In genomic region chr22:44701824-44702478, GRCh38 we compare ENCODE assay signal across 8 cellular contexts.
DNase-seq lines count a peak whose midpoint lies in the region; TF ChIP-seq lines count a peak whose summit lies in the region.

A gene with protein sequence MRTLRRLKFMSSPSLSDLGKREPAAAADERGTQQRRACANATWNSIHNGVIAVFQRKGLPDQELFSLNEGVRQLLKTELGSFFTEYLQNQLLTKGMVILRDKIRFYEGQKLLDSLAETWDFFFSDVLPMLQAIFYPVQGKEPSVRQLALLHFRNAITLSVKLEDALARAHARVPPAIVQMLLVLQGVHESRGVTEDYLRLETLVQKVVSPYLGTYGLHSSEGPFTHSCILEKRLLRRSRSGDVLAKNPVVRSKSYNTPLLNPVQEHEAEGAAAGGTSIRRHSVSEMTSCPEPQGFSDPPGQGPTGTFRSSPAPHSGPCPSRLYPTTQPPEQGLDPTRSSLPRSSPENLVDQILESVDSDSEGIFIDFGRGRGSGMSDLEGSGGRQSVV (plus strand): TSS chr22:44702204. CDS start chr22:44702475, 271 bp downstream.

- H3K9me3 ChIP-seq in HEK293 (ENCODE audit: control insufficient read depth, insufficient read depth, low read depth, low read length): no peaks in the 10 kb centered on the region

- DNase-seq in GM04504 (ENCODE audit: low read depth): peak; percentile 70
- peak; percentile 87 for DNase-seq in NCI-H146 (lab: John Stamatoyannopoulos, UW)
- peak; percentile 76 for DNase-seq in activated CD4-positive, CD25-positive, alpha-beta regulatory T cell treated with anti-CD3 and anti-CD28 coated beads, Interleukin-2, amount 50 U/mL, for 72 hours
- peak; percentile 39 for DNase-seq in cerebellar cortex (ENCODE audit: low spot score)
- peak; percentile 87 for DNase-seq in kidney tubule cell (ENCODE audit: low spot score)
- peak; percentile 84 for DNase-seq in stimulated activated CD4-positive, alpha-beta T cell treated with anti-CD3 and anti-CD28 coated beads, Interleukin-1b, Interleukin-23, amount 100 ng/mL, for 48 hours
- DNase-seq in cortex of kidney (lab: John Stamatoyannopoulos, UW): no peak

- H3K36me3 ChIP-seq in HEK293 (ENCODE audit: control insufficient read depth in 2 of 2, insufficient read depth in 1 of 2, low read length in 2 of 2): no peaks in the 10 kb centered on the region

- peak within 1 kb of the TSS; percentile 52; the same call in 1 of the 2 replicates for H3K27ac ChIP-seq in HEK293 (ENCODE audit: extremely low read depth, low read depth, low read length)

- CTCF ChIA-PET in HEK293 (lab: Yijun Ruan, JAX): no interaction called here

- H3K4me3 ChIP-seq in HEK293 (ENCODE audit: low read depth, low read length): peak within 1 kb of the TSS; percentile 51

- TF ChIP-seq CTCF in HEK293 (tag by site-specific recombination; IDR thresholded peaks at IDR 0.05): no peak

- no peaks in the 10 kb centered on the region; the same call in 1 of the 2 replicates for H3K4me1 ChIP-seq in HEK293 (ENCODE audit: control insufficient read depth, insufficient read depth, low read length)

- POLR2A ChIA-PET in HEK293 (lab: Yijun Ruan, JAX): no interaction called here

TF ChIP-seq in HEK293, 187 proteins besides CTCF, POLR2A, EP300 and RAD21:
- TF ChIP-seq TCF7L2 (IDR thresholded peaks at IDR 0.05; ENCODE audit: borderline replicate concordance, low read depth, low read length): no peak
- TF ChIP-seq ZNF677 (tag by site-specific recombination; IDR thresholded peaks at IDR 0.05): 0 out of 2 replicates have a peak, but pooled peaks have one; percentile 7
- TF ChIP-seq ZBTB26 (tag by site-specific recombination; optimal IDR thresholded peaks at IDR 0.05): peak; percentile 48
- peak; percentile 42; the same call in 1 of the 2 replicates for TF ChIP-seq KLF9 (tag by site-specific recombination; IDR thresholded peaks at IDR 0.05; ENCODE audit: low read depth)
- peak; percentile 64 for TF ChIP-seq ZBTB8A (tag by site-specific recombination; IDR thresholded peaks at IDR 0.05)
- TF ChIP-seq ZNF311 (tag by site-specific recombination; IDR thresholded peaks at IDR 0.05; ENCODE audit: borderline replicate concordance): no peak
- TF ChIP-seq ZNF777 (tag by site-specific recombination; IDR thresholded peaks at IDR 0.05; ENCODE audit: borderline replicate concordance): 0 out of 2 replicates have a peak, but pooled peaks have one; percentile 56
- TF ChIP-seq ZFHX2 (tag by site-specific recombination; conservative IDR thresholded peaks at IDR 0.05): peak; percentile 67
- TF ChIP-seq GLIS1 (tag by site-specific recombination; IDR thresholded peaks at IDR 0.05): peak; percentile 18; the same call in 1 of the 2 replicates
- TF ChIP-seq ZNF501 (tag by site-specific recombination; IDR thresholded peaks at IDR 0.05): no peak
- TF ChIP-seq ZNF16 (tag by site-specific recombination; IDR thresholded peaks at IDR 0.05; ENCODE audit: low read depth): no peak
- peak; percentile 51; the same call in 1 of the 2 replicates for TF ChIP-seq EGR2 (tag by site-specific recombination; IDR thresholded peaks at IDR 0.05; ENCODE audit: low read depth)
- TF ChIP-seq, protein P1, sequence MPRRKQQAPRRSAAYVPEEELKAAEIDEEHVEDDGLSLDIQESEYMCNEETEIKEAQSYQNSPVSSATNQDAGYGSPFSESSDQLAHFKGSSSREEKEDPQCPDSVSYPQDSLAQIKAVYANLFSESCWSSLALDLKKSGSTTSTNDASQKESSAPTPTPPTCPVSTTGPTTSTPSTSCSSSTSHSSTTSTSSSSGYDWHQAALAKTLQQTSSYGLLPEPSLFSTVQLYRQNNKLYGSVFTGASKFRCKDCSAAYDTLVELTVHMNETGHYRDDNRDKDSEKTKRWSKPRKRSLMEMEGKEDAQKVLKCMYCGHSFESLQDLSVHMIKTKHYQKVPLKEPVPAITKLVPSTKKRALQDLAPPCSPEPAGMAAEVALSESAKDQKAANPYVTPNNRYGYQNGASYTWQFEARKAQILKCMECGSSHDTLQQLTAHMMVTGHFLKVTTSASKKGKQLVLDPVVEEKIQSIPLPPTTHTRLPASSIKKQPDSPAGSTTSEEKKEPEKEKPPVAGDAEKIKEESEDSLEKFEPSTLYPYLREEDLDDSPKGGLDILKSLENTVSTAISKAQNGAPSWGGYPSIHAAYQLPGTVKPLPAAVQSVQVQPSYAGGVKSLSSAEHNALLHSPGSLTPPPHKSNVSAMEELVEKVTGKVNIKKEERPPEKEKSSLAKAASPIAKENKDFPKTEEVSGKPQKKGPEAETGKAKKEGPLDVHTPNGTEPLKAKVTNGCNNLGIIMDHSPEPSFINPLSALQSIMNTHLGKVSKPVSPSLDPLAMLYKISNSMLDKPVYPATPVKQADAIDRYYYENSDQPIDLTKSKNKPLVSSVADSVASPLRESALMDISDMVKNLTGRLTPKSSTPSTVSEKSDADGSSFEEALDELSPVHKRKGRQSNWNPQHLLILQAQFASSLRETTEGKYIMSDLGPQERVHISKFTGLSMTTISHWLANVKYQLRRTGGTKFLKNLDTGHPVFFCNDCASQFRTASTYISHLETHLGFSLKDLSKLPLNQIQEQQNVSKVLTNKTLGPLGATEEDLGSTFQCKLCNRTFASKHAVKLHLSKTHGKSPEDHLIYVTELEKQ (tag by site-specific recombination; IDR thresholded peaks at IDR 0.05; ENCODE audit: borderline replicate concordance): no peak
- peak; percentile 58 for TF ChIP-seq SP2 (tag by site-specific recombination; IDR thresholded peaks at IDR 0.05)
- peak; percentile 63; the same call in 1 of the 2 replicates for TF ChIP-seq SP3 (tag by site-specific recombination; IDR thresholded peaks at IDR 0.05)
